In the genomic region with DNA sequence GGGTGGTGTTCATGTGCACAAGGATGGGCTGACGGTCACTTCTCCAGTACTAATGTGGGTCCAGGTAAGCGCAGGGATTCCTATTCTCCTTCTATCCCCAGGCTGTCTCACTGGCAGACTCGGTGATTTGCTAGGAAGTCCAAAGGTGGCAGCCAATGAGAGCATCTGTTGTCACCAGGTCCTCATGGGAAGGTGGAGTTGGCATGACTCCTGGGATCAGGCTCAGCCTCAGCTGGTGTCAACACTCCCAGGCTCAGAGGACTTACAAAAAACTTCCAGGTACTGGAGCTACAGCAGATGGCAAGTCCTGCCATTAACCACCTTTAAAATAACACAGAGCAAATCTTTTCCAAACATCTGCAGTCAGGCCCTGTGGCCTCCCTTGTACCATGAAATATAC, we compare ENCODE assay signal across 22 cellular contexts.
"Had no signal": no experiment of that assay in that cellular context is flagged by ENCODE, and none has a peak within 500 bp of the region (broad histone marks: within the 10 kb centered on the region; RNA-seq: fewer than 3 reads in every experiment).

No MANE protein-coding gene starts in this region.

- H3K9me3 ChIP-seq: esophagus squamous epithelium, lower lobe of right lung, neutrophil, pancreas, sigmoid colon, testis, tibial artery had no signal

- H3K27ac ChIP-seq: esophagus squamous epithelium, lower lobe of right lung, neutrophil, pancreas, sigmoid colon, tibial artery had no signal

- H3K4me3 ChIP-seq: esophagus squamous epithelium, lower lobe of right lung, pancreas, sigmoid colon, testis, tibial artery had no signal

- DNase-seq: cortex of kidney; effector memory CD8-positive, alpha-beta T cell; erythroblast; esophagus squamous epithelium; foreskin melanocyte; hypothalamus; immature natural killer cell; islet precursor cell; kidney glomerular epithelial cell; left colon; left ventricle myocardium superior; lower lobe of right lung; natural killer cell; sigmoid colon; stimulated activated CD4-positive, alpha-beta T cell treated with anti-CD3 and anti-CD28 coated beads, Interleukin-4, amount 100 ng/mL, for 4 hours; stimulated activated naive CD8-positive, alpha-beta T cell treated with anti-CD3 and anti-CD28 coated beads, Interleukin-15, Interleukin-2, amounts not matched to agents 100 U/mL and 50 U/mL, for 24 hours; substantia nigra; testis; tibial artery had no signal

- H3K27me3 ChIP-seq: esophagus squamous epithelium, neutrophil, pancreas, sigmoid colon, testis, tibial artery had no signal

- H3K4me1 ChIP-seq: esophagus squamous epithelium, lower lobe of right lung, pancreas, sigmoid colon, testis, tibial artery had no signal

- ATAC-seq: effector memory CD8-positive, alpha-beta T cell; left colon; left ventricle myocardium superior; lower lobe of right lung; natural killer cell; stimulated activated memory B cell treated with anti-CD40 and anti-IgM and Interleukin-4, amounts not matched to agents 10 μg/mL and 1 μg/mL and 100 μg/mL, for 72 hours; stimulated activated naive CD8-positive, alpha-beta T cell treated with anti-CD3 and anti-CD28 coated beads, Interleukin-15, Interleukin-2, amounts not matched to agents 100 U/mL and 50 U/mL, for 24 hours had no signal
